8 cellular contexts compared by ENCODE assay signal in genomic region chr7:100852048-100852872, GRCh38. TPM values are rescaled to one million over a fixed set of nuclear protein-coding genes. Genes with fewer than 3 reads are reported as not detected.
DNase-seq lines count a peak whose midpoint lies in the region; ATAC-seq, FAIRE-seq and TF ChIP-seq lines count a peak whose summit lies in the region.

SLC12A9 (plus strand) TSS chr7:100852713; CDS start chr7:100854198, 1,485 bp downstream.

- H3K9me3 Mint-ChIP-seq in CD4-positive, alpha-beta memory T cell = peaks cover 0 to 4% (median 0%) of the 10 kb centered on the region in 8 donors
- no peaks in the 10 kb centered on the region for H3K9me3 Mint-ChIP-seq in endodermal cell

- no peak within 1 kb of the TSS for H3K23ac ChIP-seq in mesendoderm (ENCODE audit: low read length)

- H4K8ac ChIP-seq in mesendoderm (ENCODE audit: low read depth, low read length) = no peak within 1 kb of the TSS

- peaks cover 11 to 36% (median 20%) of the 10 kb centered on the region in 4 donors for H3K4me1 Mint-ChIP-seq in CD4-positive, alpha-beta memory T cell
- H3K4me1 Mint-ChIP-seq in endodermal cell = peaks cover 7% of the 10 kb centered on the region

- H3K9me3 ChIP-seq in CD4-positive, alpha-beta memory T cell (ENCODE audit: control insufficient read depth in 1 of 2, low read length in 2 of 2) = no peaks in the 10 kb centered on the region
- no peaks in the 10 kb centered on the region for H3K9me3 ChIP-seq in endodermal cell (ENCODE audit: control insufficient read depth, low read length)

- H4K5ac ChIP-seq in mesendoderm (ENCODE audit: low read length) = no peak within 1 kb of the TSS

- H3K27ac ChIP-seq in CD4-positive, alpha-beta memory T cell (ENCODE audit: low read depth, low read length) = peak within 1 kb of the TSS; percentile 51
- H3K27ac ChIP-seq in endodermal cell (ENCODE audit: low read depth, low read length) = no peak within 1 kb of the TSS
- H3K27ac ChIP-seq in mesendoderm (ENCODE audit: low read depth, low read length) = peak within 1 kb of the TSS; percentile 22

- H3K27me3 Mint-ChIP-seq in CD4-positive, alpha-beta memory T cell = no peaks in the 10 kb centered on the region
- H3K27me3 Mint-ChIP-seq in endodermal cell (ENCODE audit: insufficient read depth) = no peaks in the 10 kb centered on the region

- no peak within 1 kb of the TSS for H3K18ac ChIP-seq in mesendoderm (ENCODE audit: low read length)

- peaks cover 15% of the 10 kb centered on the region for H3K79me1 ChIP-seq in mesendoderm (ENCODE audit: low read length)

- H3K27me3 ChIP-seq in CD4-positive, alpha-beta memory T cell (ENCODE audit: insufficient read depth, low read length) = no peaks in the 10 kb centered on the region
- H3K27me3 ChIP-seq in endodermal cell (ENCODE audit: control insufficient read depth, insufficient read depth, low read length, poor library complexity, severe bottlenecking) (no peaks in the 10 kb centered on the region), mesendoderm (ENCODE audit: insufficient read depth, low read length, poor library complexity) (no peaks in the 10 kb centered on the region)

- no peak within 1 kb of the TSS for H2BK120ac ChIP-seq in mesendoderm (ENCODE audit: low read depth, low read length)

- peak; percentile 83 to 91 (median 88) for DNase-seq in CD4-positive, alpha-beta memory T cell
- DNase-seq in HTR-8/SVneo (ENCODE audit: insufficient read length, low spot score) (peak; percentile 85), NOMO-1 treated with dmso at 0.1 percent for 144 hours (lab: John Stamatoyannopoulos, UW; ENCODE audit: unreplicated experiment) (peak; percentile 95), endodermal cell (peak; percentile 98), mesendoderm (peak; percentile 95)
- peak; percentile 74 to 77 (median 76) for DNase-seq in activated CD8-positive, alpha-beta memory T cell treated with anti-CD3 and anti-CD28 coated beads for 48 hours (ENCODE audit: low read depth in 2 of 3, low spot score in 2 of 3)
- peak; percentile 78 for DNase-seq in stimulated activated CD8-positive, alpha-beta memory T cell treated with anti-CD3 and anti-CD28 coated beads, Interleukin-12 subunit alpha, Interleukin-12 subunit beta, amount 100 ng/mL, for 4 hours (ENCODE audit: low read depth)

- peak; percentile 9 for FAIRE-seq in HTR-8/SVneo (lab: Jason Lieb, UNC)

- CTCF ChIA-PET in CD4-positive, alpha-beta memory T cell (lab: Charles Lee; ENCODE audit: partially characterized antibody) = interaction anchor here (0.6 to 4.4 kb wide), 26 partner anchors 10 to 424 kb away, joined by 3 to 62 read pairs (median 5); partner anchors contain the start of genes POP7, SRRT, TRIP6 and UFSP1

- ATAC-seq in GM19463 (IDR thresholded peaks at IDR 0.05; ENCODE audit: unreplicated experiment) = peak; percentile 95

- H3K4me3 ChIP-seq in CD4-positive, alpha-beta memory T cell (ENCODE audit: low read length in 2 of 2) = peak within 1 kb of the TSS; percentile 84 to 86
- H3K4me3 ChIP-seq in endodermal cell (ENCODE audit: low read length) = peak within 1 kb of the TSS; percentile 92
- peak within 1 kb of the TSS; percentile 79 for H3K4me3 ChIP-seq in mesendoderm (ENCODE audit: low read length)

- peak within 1 kb of the TSS; percentile 88 to 95 (median 93) for H3K27ac Mint-ChIP-seq in CD4-positive, alpha-beta memory T cell
- H3K27ac Mint-ChIP-seq in endodermal cell = peak within 1 kb of the TSS; percentile 90

- H3K56ac ChIP-seq in mesendoderm (ENCODE audit: low read length) = peak within 1 kb of the TSS; percentile 89

- peaks cover 7 to 12% of the 10 kb centered on the region in 2 donors for H3K36me3 Mint-ChIP-seq in CD4-positive, alpha-beta memory T cell
- H3K36me3 Mint-ChIP-seq in endodermal cell (ENCODE audit: low read depth) = peaks cover 11% of the 10 kb centered on the region

- intact Hi-C loops in CD4-positive, alpha-beta memory T cell (cut with micrococcal nuclease) = loop anchor here (1.0 to 5.0 kb wide), 7 partner anchors 15 to 240 kb away; partner anchors contain the start of genes GIGYF1, MOSPD3 and UFSP1

- no peak within 1 kb of the TSS for H2AK5ac ChIP-seq in mesendoderm (ENCODE audit: low read length)

- no peaks in the 10 kb centered on the region for H3K36me3 ChIP-seq in CD4-positive, alpha-beta memory T cell (ENCODE audit: insufficient read depth, low read length)
- H3K36me3 ChIP-seq in endodermal cell (ENCODE audit: control insufficient read depth, insufficient read depth, low read length) (peaks cover 7% of the 10 kb centered on the region), mesendoderm (ENCODE audit: control insufficient read depth, insufficient read depth, low read length) (no peaks in the 10 kb centered on the region)

- H2BK15ac ChIP-seq in mesendoderm (replicated peaks; ENCODE audit: low read depth) = no peak within 1 kb of the TSS

- H2BK5ac ChIP-seq in mesendoderm (ENCODE audit: low read length) = no peak within 1 kb of the TSS

- H3K4me2 ChIP-seq in mesendoderm (ENCODE audit: low read length) = peak within 1 kb of the TSS; percentile 93

- peak within 1 kb of the TSS; percentile 88 to 96 (median 92) for H3K4me3 Mint-ChIP-seq in CD4-positive, alpha-beta memory T cell
- peak within 1 kb of the TSS; percentile 79 for H3K4me3 Mint-ChIP-seq in endodermal cell

- no peak within 1 kb of the TSS for H3K4ac ChIP-seq in mesendoderm (ENCODE audit: low read depth, low read length)

- 0% methylated on average over 26 to 71 of the region's 71 CpGs for WGBS in endodermal cell (ENCODE audit: insufficient coverage in 1 of 2, insufficient read length in 1 of 2), 2 experiments
- no CpG with 5 or more reads among the region's 71 CpGs for WGBS in mesendoderm (ENCODE audit: extremely low coverage, insufficient coverage, low lambda C conversion rate)

- H3K9ac ChIP-seq in endodermal cell (ENCODE audit: extremely low read depth, low read length, poor library complexity, severe bottlenecking) = peak within 1 kb of the TSS; percentile 30
- peak within 1 kb of the TSS; percentile 92 for H3K9ac ChIP-seq in mesendoderm (ENCODE audit: low read length)

- peaks cover 25% of the 10 kb centered on the region for H3K4me1 ChIP-seq in CD4-positive, alpha-beta memory T cell (ENCODE audit: insufficient read depth, low read length)
- H3K4me1 ChIP-seq in endodermal cell (ENCODE audit: control insufficient read depth, insufficient read depth, low read length) = no peaks in the 10 kb centered on the region
- H3K4me1 ChIP-seq in mesendoderm (ENCODE audit: control insufficient read depth, low read depth, low read length) = no peaks in the 10 kb centered on the region

- peak; percentile 99 for TF ChIP-seq CTCF in endodermal cell (conservative IDR thresholded peaks at IDR 0.05)

- peaks cover 4% of the 10 kb centered on the region for H3K79me2 ChIP-seq in mesendoderm (ENCODE audit: control insufficient read depth, insufficient read depth, low read length)

- POLR2A ChIA-PET in CD4-positive, alpha-beta memory T cell (lab: Charles Lee; ENCODE audit: partially characterized antibody) = interaction anchor here (0.6 to 2.9 kb wide), 20 partner anchors 12 to 662 kb away, joined by 3 to 35 read pairs (median 4); partner anchors contain the start of genes FBXO24, LRCH4, POP7 and SRRT

RNA-seq across cellular contexts. Expression of gene SLC12A9, which starts in this region (rescaled TPM):
- 10 to 100 TPM; 63.7 to 64.6 TPM for total RNA-seq in CD4-positive, alpha-beta memory T cell
- 1 to 10 TPM; 7.0 to 9.1 TPM for polyA plus RNA-seq in CD4-positive, alpha-beta memory T cell
- total RNA-seq in endodermal cell = 10 to 100 TPM; 22.5 to 35.1 TPM
- polyA plus RNA-seq in endodermal cell (2013, experiment 1 of 2) = 17.0 TPM
- 16.7 TPM for polyA plus RNA-seq in endodermal cell (2013, experiment 2 of 2)
- polyA plus RNA-seq in mesendoderm (2013, experiment 1 of 2) = 16.0 TPM
- polyA plus RNA-seq in mesendoderm (2013, experiment 2 of 2) = 16.1 TPM
